18 cellular contexts compared by ENCODE assay signal in the genomic region with DNA sequence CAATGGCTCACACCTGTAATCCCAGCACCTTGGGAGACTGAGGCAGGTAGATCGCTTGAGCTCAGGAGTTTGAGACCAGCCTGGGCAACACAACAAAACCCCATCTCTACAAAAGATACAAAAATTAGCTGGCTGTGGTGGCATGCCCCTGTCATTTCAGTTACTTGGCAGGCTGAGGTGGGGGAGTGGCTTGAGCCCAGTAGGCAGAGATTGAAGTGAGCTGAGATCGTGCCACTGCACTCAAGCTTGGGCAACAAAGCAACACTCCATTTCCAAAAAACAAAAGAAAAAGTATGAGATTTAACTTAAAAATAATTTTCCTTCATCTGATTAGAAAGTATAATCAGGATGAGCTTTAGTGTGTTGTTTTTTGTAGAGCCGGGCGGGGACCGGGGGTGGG.
"Had no signal": no experiment of that assay in that cellular context is flagged by ENCODE, and none has a peak within 500 bp of the region (broad histone marks: within the 10 kb centered on the region; RNA-seq: fewer than 3 reads in every experiment).

No MANE protein-coding gene starts in this region.

- FAIRE-seq: endothelial cell of umbilical vein had no signal

- H3K4me3 ChIP-seq: body of pancreas, coronary artery, skin epidermis, upper lobe of left lung had no signal

- H3K4me3 Mint-ChIP-seq: natural killer cell had no signal

- H3K27ac ChIP-seq: body of pancreas, coronary artery, upper lobe of left lung had no signal

- H3K9me3 ChIP-seq: body of pancreas, upper lobe of left lung had no signal

- H3K36me3 ChIP-seq: upper lobe of left lung had no signal

- DNase-seq: activated CD4-positive, alpha-beta T cell treated with anti-CD3 and anti-CD28 coated beads for 48 hours; activated T-cell treated with anti-CD3 and anti-CD28 coated beads for 4 hours; amniotic stem cell; body of pancreas; central memory CD4-positive, alpha-beta T cell; effector CD4-positive, alpha-beta T cell; foreskin melanocyte; head of caudate nucleus; left colon; natural killer cell; posterior cingulate gyrus; substantia nigra; T-helper 9 cell; upper lobe of left lung had no signal

- H3K27ac Mint-ChIP-seq: activated naive CD4-positive, alpha-beta T cell treated with anti-CD3 and anti-CD28 coated beads, Interleukin-2, amount 50 U/mL, for 72 hours; natural killer cell had no signal

- H3K36me3 Mint-ChIP-seq: activated naive CD4-positive, alpha-beta T cell treated with anti-CD3 and anti-CD28 coated beads, Interleukin-2, amount 50 U/mL, for 72 hours; natural killer cell had no signal

- ATAC-seq: activated naive CD4-positive, alpha-beta T cell treated with anti-CD3 and anti-CD28 coated beads, Interleukin-2, amount 50 U/mL, for 72 hours; body of pancreas; left colon; natural killer cell had no signal

- H3K9me3 Mint-ChIP-seq: activated naive CD4-positive, alpha-beta T cell treated with anti-CD3 and anti-CD28 coated beads, Interleukin-2, amount 50 U/mL, for 72 hours; natural killer cell had no signal

- H3K27me3 ChIP-seq: body of pancreas, upper lobe of left lung had no signal
